ENCODE assay signal across 19 cellular contexts in genomic region chr1:84165566-84165965, GRCh38. TPM values are rescaled to one million over a fixed set of nuclear protein-coding genes. Genes with fewer than 3 reads are reported as not detected.
DNase-seq lines count a peak whose midpoint lies in the region; ATAC-seq and TF ChIP-seq lines count a peak whose summit lies in the region.
"Had no signal": no experiment of that assay in that cellular context is flagged by ENCODE, and none has a peak within 500 bp of the region (broad histone marks: within the 10 kb centered on the region; RNA-seq: fewer than 3 reads in every experiment).

No MANE protein-coding gene starts in this region.

- H3K27ac ChIP-seq in SK-N-SH (ENCODE audit: low read depth in 2 of 2, low read length in 1 of 2) (peak overlapping the region in 1 of 2 experiments; percentile 85; a peak in 2 of 4 replicates), MM.1S (ENCODE audit: low read length) (no peak overlapping the region), cingulate gyrus (ENCODE audit: low read depth, low read length) (peak overlapping the region; percentile 15), coronary artery (no peak overlapping the region)
- no peak overlapping the region for H3K27ac ChIP-seq in CD4-positive, CD25-positive, alpha-beta regulatory T cell (ENCODE audit: insufficient read depth, low read length, poor library complexity, severe bottlenecking)
- H3K27ac ChIP-seq: colonic mucosa, foreskin keratinocyte, right lobe of liver, vagina had no signal

- H3K9ac ChIP-seq in SK-N-SH, result no peak overlapping the region
- H3K9ac ChIP-seq in MM.1S (ENCODE audit: low read length), result no peak overlapping the region

- H2AFZ ChIP-seq in SK-N-SH (ENCODE audit: low read depth) (no peak overlapping the region), MM.1S (ENCODE audit: low read length) (no peak overlapping the region)

- H3K36me3 Mint-ChIP-seq in CD4-positive, CD25-positive, alpha-beta regulatory T cell, result peaks cover 20% of the 10 kb centered on the region

- H3K9me3 ChIP-seq in SK-N-SH (no peaks in the 10 kb centered on the region), MM.1S (replicated peaks; ENCODE audit: insufficient read depth, low read length) (no peaks in the 10 kb centered on the region)
- H3K9me3 ChIP-seq in CD4-positive, CD25-positive, alpha-beta regulatory T cell (ENCODE audit: control insufficient read depth in 2 of 2, low read length in 2 of 2), result no peaks in the 10 kb centered on the region
- H3K9me3 ChIP-seq: colonic mucosa, right lobe of liver, vagina had no signal

- H3K9me2 ChIP-seq in SK-N-SH, result no peaks in the 10 kb centered on the region
- no peaks in the 10 kb centered on the region for H3K9me2 ChIP-seq in MM.1S (replicated peaks; ENCODE audit: insufficient read depth, low read length)

- peaks cover 0 to 5% (median 0%) of the 10 kb centered on the region in 7 donors for H3K9me3 Mint-ChIP-seq in CD4-positive, CD25-positive, alpha-beta regulatory T cell

- no peaks in the 10 kb centered on the region for H3K27me3 Mint-ChIP-seq in CD4-positive, CD25-positive, alpha-beta regulatory T cell

- peak overlapping the region in 3 of 4 donors; percentile 2 to 51 (median 22) for H3K4me3 Mint-ChIP-seq in CD4-positive, CD25-positive, alpha-beta regulatory T cell

- H4K20me1 ChIP-seq in SK-N-SH (ENCODE audit: insufficient read depth) (no peaks in the 10 kb centered on the region), MM.1S (ENCODE audit: insufficient read depth, low read length) (no peaks in the 10 kb centered on the region)

- TF ChIP-seq EP300 in SK-N-SH (IDR thresholded peaks at IDR 0.05; ENCODE audit: borderline replicate concordance in 1 of 2, low read depth in 1 of 2, low read length in 1 of 2), result no peak

- H3K79me2 ChIP-seq in SK-N-SH (ENCODE audit: insufficient read depth) (peaks cover 23% of the 10 kb centered on the region), MM.1S (ENCODE audit: low read length) (peaks cover 25% of the 10 kb centered on the region)

- no peak for TF ChIP-seq RAD21 in SK-N-SH (IDR thresholded peaks at IDR 0.05; ENCODE audit: low read length)

- CTCF ChIA-PET in SK-N-SH (lab: Yijun Ruan, JAX), result no interaction called here

- peaks cover 0 to 23% of the 10 kb centered on the region in 2 experiments; a peak in 3 of 4 replicates for H3K4me1 ChIP-seq in SK-N-SH (ENCODE audit: control insufficient read depth in 1 of 2, insufficient read depth in 2 of 2, low read depth in 1 of 2, low read length in 1 of 2)
- peaks cover 55% of the 10 kb centered on the region for H3K4me1 ChIP-seq in CD4-positive, CD25-positive, alpha-beta regulatory T cell (ENCODE audit: control insufficient read depth, insufficient read depth, low read length, poor library complexity, severe bottlenecking)
- H3K4me1 ChIP-seq in MM.1S (ENCODE audit: low read length), result peaks cover 11% of the 10 kb centered on the region
- H3K4me1 ChIP-seq: colonic mucosa, foreskin keratinocyte, right lobe of liver had no signal

- H3K4me3 ChIP-seq in SK-N-SH (ENCODE audit: low read depth in 2 of 2, low read length in 1 of 2) (peak overlapping the region; percentile 9 to 17; a peak in 1 of 4 replicates), MM.1S (ENCODE audit: low read length) (no peak overlapping the region), coronary artery (no peak overlapping the region)
- peak overlapping the region; percentile 51 for H3K4me3 ChIP-seq in CD4-positive, CD25-positive, alpha-beta regulatory T cell (ENCODE audit: low read depth, low read length)
- H3K4me3 ChIP-seq: colonic mucosa, right lobe of liver, vagina had no signal

- POLR2A ChIA-PET in SK-N-SH (lab: Yijun Ruan, JAX), result no interaction called here

- peaks cover 65 to 84% (median 75%) of the 10 kb centered on the region in 4 donors for H3K4me1 Mint-ChIP-seq in CD4-positive, CD25-positive, alpha-beta regulatory T cell

- no peaks in the 10 kb centered on the region for H3K27me3 ChIP-seq in SK-N-SH (ENCODE audit: insufficient read depth)
- H3K27me3 ChIP-seq in CD4-positive, CD25-positive, alpha-beta regulatory T cell (ENCODE audit: control insufficient read depth, insufficient read depth, low read length), result no peaks in the 10 kb centered on the region
- H3K27me3 ChIP-seq in MM.1S (replicated peaks; ENCODE audit: insufficient read depth, low read length), result no peaks in the 10 kb centered on the region
- H3K27me3 ChIP-seq: colonic mucosa, foreskin keratinocyte, right lobe of liver, vagina had no signal

- H3K36me3 ChIP-seq in SK-N-SH (replicated peaks in 1 of 2; ENCODE audit: control insufficient read depth in 1 of 2, insufficient read depth in 2 of 2, low read length in 1 of 2) (no peaks in the 10 kb centered on the region), MM.1S (replicated peaks; ENCODE audit: insufficient read depth, low read length) (no peaks in the 10 kb centered on the region)
- H3K36me3 ChIP-seq in CD4-positive, CD25-positive, alpha-beta regulatory T cell (ENCODE audit: control insufficient read depth, insufficient read depth, low read length), result peaks cover 3% of the 10 kb centered on the region
- H3K36me3 ChIP-seq: colonic mucosa, right lobe of liver, vagina had no signal

- ATAC-seq in SK-N-SH treated with all-trans-retinoic acid at 6 μM for 48 hours, result no peak
- no peak for ATAC-seq in CD4-positive, CD25-positive, alpha-beta regulatory T cell (ENCODE audit: low read depth in 2 of 2)
- no peak for ATAC-seq in HG03439 (IDR thresholded peaks at IDR 0.05; ENCODE audit: unreplicated experiment)
- no peak for ATAC-seq in HG03378 (IDR thresholded peaks at IDR 0.05; ENCODE audit: unreplicated experiment)
- ATAC-seq: foreskin keratinocyte, right lobe of liver had no signal

- no peak overlapping the region for H3K27ac Mint-ChIP-seq in CD4-positive, CD25-positive, alpha-beta regulatory T cell

- no peak for DNase-seq in SK-N-SH
- DNase-seq in CD4-positive, CD25-positive, alpha-beta regulatory T cell, result no peak
- no peak for DNase-seq in MM.1S
- no peak for DNase-seq in coronary artery (ENCODE audit: low spot score)
- DNase-seq: activated CD4-positive, alpha-beta T cell treated with anti-CD3 and anti-CD28 coated beads for 1 hour; aorta; colonic mucosa; EL; foreskin keratinocyte; H7; NCI-H1436; right lobe of liver; SIG-M5; T1000 had no signal

- H3F3A ChIP-seq in SK-N-SH (replicated peaks; ENCODE audit: insufficient read depth) (peaks cover 15% of the 10 kb centered on the region), MM.1S (ENCODE audit: insufficient read depth, low read length) (no peaks in the 10 kb centered on the region)

- H3K4me2 ChIP-seq in SK-N-SH (peak overlapping the region; percentile 34; the same call in 1 of the 2 replicates), MM.1S (ENCODE audit: low read depth, low read length) (peak overlapping the region; percentile 27; the same call in 1 of the 2 replicates)

- TF ChIP-seq CTCF in SK-N-SH (IDR thresholded peaks at IDR 0.05) (no peak), MM.1S (IDR thresholded peaks at IDR 0.05; ENCODE audit: low read length) (no peak), coronary artery (IDR thresholded peaks at IDR 0.05) (no peak)

TF ChIP-seq in SK-N-SH, 30 proteins besides CTCF, POLR2A, EP300 and RAD21 (continues in another document):
- TF ChIP-seq PBX3 (IDR thresholded peaks at IDR 0.05) (no peak), YY1 (IDR thresholded peaks at IDR 0.05; ENCODE audit: low read depth) (no peak), FOXM1 (IDR thresholded peaks at IDR 0.05; ENCODE audit: low read depth) (no peak), FOSL2 (IDR thresholded peaks at IDR 0.05; ENCODE audit: borderline replicate concordance, low read depth) (no peak), EZH2phosphoT487 (IDR thresholded peaks at IDR 0.05; ENCODE audit: borderline replicate concordance, low read depth) (no peak)

TF ChIP-seq in SK-N-SH treated with all-trans-retinoic acid at 6 μM for 48 hours, 23 proteins besides CTCF, POLR2A, EP300 and RAD21 (continues in another document):
- TF ChIP-seq RARB (CRISPR knock-in tag; IDR thresholded peaks at IDR 0.05) (no peak), TOX (CRISPR knock-in tag; IDR thresholded peaks at IDR 0.05; ENCODE audit: borderline replicate concordance) (no peak), TCF4 (CRISPR knock-in tag; IDR thresholded peaks at IDR 0.05; ENCODE audit: borderline replicate concordance) (no peak), CSRNP3 (CRISPR knock-in tag; IDR thresholded peaks at IDR 0.05) (no peak), ISL1 (CRISPR knock-in tag; IDR thresholded peaks at IDR 0.05) (no peak)
- TF ChIP-seq, protein P1, sequence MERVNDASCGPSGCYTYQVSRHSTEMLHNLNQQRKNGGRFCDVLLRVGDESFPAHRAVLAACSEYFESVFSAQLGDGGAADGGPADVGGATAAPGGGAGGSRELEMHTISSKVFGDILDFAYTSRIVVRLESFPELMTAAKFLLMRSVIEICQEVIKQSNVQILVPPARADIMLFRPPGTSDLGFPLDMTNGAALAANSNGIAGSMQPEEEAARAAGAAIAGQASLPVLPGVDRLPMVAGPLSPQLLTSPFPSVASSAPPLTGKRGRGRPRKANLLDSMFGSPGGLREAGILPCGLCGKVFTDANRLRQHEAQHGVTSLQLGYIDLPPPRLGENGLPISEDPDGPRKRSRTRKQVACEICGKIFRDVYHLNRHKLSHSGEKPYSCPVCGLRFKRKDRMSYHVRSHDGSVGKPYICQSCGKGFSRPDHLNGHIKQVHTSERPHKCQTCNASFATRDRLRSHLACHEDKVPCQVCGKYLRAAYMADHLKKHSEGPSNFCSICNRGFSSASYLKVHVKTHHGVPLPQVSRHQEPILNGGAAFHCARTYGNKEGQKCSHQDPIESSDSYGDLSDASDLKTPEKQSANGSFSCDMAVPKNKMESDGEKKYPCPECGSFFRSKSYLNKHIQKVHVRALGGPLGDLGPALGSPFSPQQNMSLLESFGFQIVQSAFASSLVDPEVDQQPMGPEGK (CRISPR knock-in tag; IDR thresholded peaks at IDR 0.05; ENCODE audit: borderline replicate concordance), result no peak

RNA-seq across cellular contexts. Expression of gene PRKACB, which starts 21.5 kb away (rescaled TPM):
- polyA plus RNA-seq in SK-N-SH (2012; rRNA removed), result 7.5 and 9.9 TPM in 2 replicates
- polyA plus RNA-seq in SK-N-SH (2012; cell fraction: cytosol; rRNA removed), result 15.7 and 18.0 TPM in 2 replicates
- polyA plus RNA-seq in SK-N-SH (2012; cell fraction: nucleus; rRNA removed), result 3.7 and 11.3 TPM in 2 replicates
- 74.0 TPM for total RNA-seq in CD4-positive, CD25-positive, alpha-beta regulatory T cell
- polyA plus RNA-seq in CD4-positive, CD25-positive, alpha-beta regulatory T cell, result 10 to 100 TPM; 83.2 to 99.5 (median 93.4) TPM

Comparison
In these comparisons a context has a peak if more than half of its experiments do, and no peak if none do; other contexts are left out.
1. H3K4me3 ChIP-seq: peak in SK-N-SH (2 of 2) and CD4-positive, CD25-positive, alpha-beta regulatory T cell (single experiment); none in MM.1S (single experiment) and coronary artery (single experiment).
2. RNA of gene PRKACB, which starts 21.5 kb away (polyA plus RNA-seq): 83.2 to 99.5 TPM in CD4-positive, CD25-positive, alpha-beta regulatory T cell; 3.7 to 18.0 TPM in SK-N-SH; every median in the first group is over 4 times any median in the second.